8 cellular contexts compared by ENCODE assay signal in genomic region chr2:17539993-17540812, GRCh38. TPM values are rescaled to one million over a fixed set of nuclear protein-coding genes. Genes with fewer than 3 reads are reported as not detected.
A peak's percentile ranks its signal among the peaks of the same experiment; 100 is the strongest.
DNase-seq lines count a peak whose midpoint lies in the region; ATAC-seq and TF ChIP-seq lines count a peak whose summit lies in the region.

VSNL1 (plus strand) TSS chr2:17540696; CDS start chr2:17592075, 51,379 bp downstream.

- peaks cover 0 to 24% (median 6%) of the 10 kb centered on the region in 4 donors for H3K27me3 ChIP-seq in upper lobe of left lung

- POLR2A ChIA-PET in HEK293 (lab: Yijun Ruan, JAX) = interaction anchor here (1.4 kb wide), 1 partner anchor 22 kb away, joined by 5 read pairs; the partner anchor contains the start of gene RAD51AP2

- peak within 1 kb of the TSS; percentile 31 for H3K4me3 ChIP-seq in HEK293 (ENCODE audit: low read depth, low read length)
- peak within 1 kb of the TSS; percentile 56 for H3K4me3 ChIP-seq in epithelial cell of proximal tubule (ENCODE audit: low read depth, low read length)
- H3K4me3 ChIP-seq in mesodermal cell (ENCODE audit: extremely low read depth, insufficient read depth, low read length, poor library complexity, severe bottlenecking) = peak within 1 kb of the TSS; percentile 46
- H3K4me3 ChIP-seq in upper lobe of left lung = peak within 1 kb of the TSS; percentile 4 to 54 (median 43)

- no peak for TF ChIP-seq CTCF in HEK293 (tag by site-specific recombination; IDR thresholded peaks at IDR 0.05)
- TF ChIP-seq CTCF in epithelial cell of proximal tubule (conservative IDR thresholded peaks at IDR 0.05; ENCODE audit: low read depth, low read length) = no peak
- TF ChIP-seq CTCF in upper lobe of left lung (IDR thresholded peaks at IDR 0.05) = no peak

- ATAC-seq in upper lobe of left lung (ENCODE audit: low FRiP score in 2 of 2) (peak; percentile 81 to 87), HG03460 (IDR thresholded peaks at IDR 0.05; ENCODE audit: unreplicated experiment) (no peak), HG02938 (IDR thresholded peaks at IDR 0.05; ENCODE audit: unreplicated experiment) (no peak)

- TF ChIP-seq EP300 in upper lobe of left lung (IDR thresholded peaks at IDR 0.05) = no peak

- CTCF ChIA-PET in HEK293 (lab: Yijun Ruan, JAX) = no interaction called here

- no peak for TF ChIP-seq POLR2A in upper lobe of left lung (IDR thresholded peaks at IDR 0.05)

- peak; percentile 83 for DNase-seq in NCI-H82 treated with DMSO at 0.1 percent for 48 hours (lab: John Stamatoyannopoulos, UW; ENCODE audit: unreplicated experiment)
- DNase-seq in epithelial cell of proximal tubule (ENCODE audit: low read depth) = peak; percentile 20
- DNase-seq in upper lobe of left lung = peak; percentile 43 to 88
- no peak for DNase-seq in AML-193 (lab: John Stamatoyannopoulos, UW)

- H3K36me3 ChIP-seq in HEK293 (ENCODE audit: control insufficient read depth in 2 of 2, insufficient read depth in 1 of 2, low read length in 2 of 2) = no peaks in the 10 kb centered on the region
- H3K36me3 ChIP-seq in mesodermal cell (ENCODE audit: control insufficient read depth, insufficient read depth, low read length) = no peaks in the 10 kb centered on the region
- no peaks in the 10 kb centered on the region for H3K36me3 ChIP-seq in upper lobe of left lung

- no peaks in the 10 kb centered on the region for H3K9me3 ChIP-seq in HEK293 (ENCODE audit: control insufficient read depth, insufficient read depth, low read depth, low read length)
- H3K9me3 ChIP-seq in mesodermal cell (ENCODE audit: control insufficient read depth, low read length) = no peaks in the 10 kb centered on the region
- no peaks in the 10 kb centered on the region for H3K9me3 ChIP-seq in upper lobe of left lung

- H3K4me1 ChIP-seq in HEK293 (ENCODE audit: control insufficient read depth, insufficient read depth, low read length) (peaks cover 4% of the 10 kb centered on the region; the same call in 1 of the 2 replicates), mesodermal cell (ENCODE audit: control insufficient read depth, insufficient read depth, low read length, poor library complexity, severe bottlenecking) (peaks cover 22% of the 10 kb centered on the region), upper lobe of left lung (peaks cover 7 to 29% (median 18%) of the 10 kb centered on the region in 4 donors)

- H3K27ac ChIP-seq in HEK293 (ENCODE audit: extremely low read depth, low read depth, low read length) (no peak within 1 kb of the TSS; the same call in 1 of the 2 replicates), mesodermal cell (ENCODE audit: low read depth, low read length, severe bottlenecking) (peak within 1 kb of the TSS; percentile 55), upper lobe of left lung (peak within 1 kb of the TSS in 3 of 4 donors; percentile 35 to 70 (median 42))

- WGBS in mesodermal cell (ENCODE audit: insufficient coverage in 2 of 2), 2 experiments = 1 to 2% methylated on average over 19 to 41 of the region's 48 CpGs
- 1% methylated on average over 31 to 48 of the region's 48 CpGs for WGBS in upper lobe of left lung, 2 donors

TF ChIP-seq in HEK293, 187 proteins besides CTCF, POLR2A, EP300 and RAD21 (continues in another document):
- TF ChIP-seq BCL6B (tag by site-specific recombination; IDR thresholded peaks at IDR 0.05) (no peak), KLF9 (tag by site-specific recombination; IDR thresholded peaks at IDR 0.05; ENCODE audit: low read depth) (no peak), ZBTB17 (tag by site-specific recombination; IDR thresholded peaks at IDR 0.05) (peak; percentile 91), OSR2 (tag by site-specific recombination; IDR thresholded peaks at IDR 0.05) (peak; percentile 55), ZBTB11 (tag by site-specific recombination; conservative IDR thresholded peaks at IDR 0.05; ENCODE audit: low read depth) (0 out of 2 replicates have a peak, but pooled peaks have one; percentile 28), ZNF121 (tag by site-specific recombination; IDR thresholded peaks at IDR 0.05) (no peak), PATZ1 (tag by site-specific recombination; IDR thresholded peaks at IDR 0.05) (peak; percentile 86), ZNF302 (tag by site-specific recombination; IDR thresholded peaks at IDR 0.05; ENCODE audit: low read depth) (no peak), ZNF140 (tag by site-specific recombination; IDR thresholded peaks at IDR 0.05) (no peak), ZBTB10 (tag by site-specific recombination; IDR thresholded peaks at IDR 0.05) (no peak), ZNF341 (tag by site-specific recombination; IDR thresholded peaks at IDR 0.05; ENCODE audit: low read depth) (peak; percentile 66), FEZF1 (tag by site-specific recombination; IDR thresholded peaks at IDR 0.05) (no peak), ZNF549 (tag by site-specific recombination; IDR thresholded peaks at IDR 0.05) (no peak)

RNA-seq across cellular contexts. Expression of gene VSNL1, which starts in this region (rescaled TPM):
- total RNA-seq in epithelial cell of proximal tubule (not detected in 2 replicates), upper lobe of left lung (1 to 10 TPM in 1 of 6 donors, under 1 TPM in 2, not detected in 3; 0.33 to 1.2 (median 0.94) TPM)
- polyA plus RNA-seq in mesodermal cell (2013, experiment 1 of 2) = 1.3 TPM
- 0.86 TPM for polyA plus RNA-seq in mesodermal cell (2013, experiment 2 of 2)

Comparison
In these comparisons a context has a peak if more than half of its experiments do, and no peak if none do; other contexts are left out.
1. Peak in DNase-seq and H3K4me3 ChIP-seq in epithelial cell of proximal tubule; RNA of the gene not detected or under 1 TPM.
2. DNase-seq: peak in NCI-H82 treated with DMSO at 0.1 percent for 48 hours (single experiment) and upper lobe of left lung (2 of 2); none in AML-193 (0 of 2).
3. ATAC-seq: peak in upper lobe of left lung (2 of 2); none in HG03460 (single experiment) and HG02938 (single experiment).
4. Peak in every context shown above with its lines, with median percentiles within 50 percentile points of each other: H3K4me3 ChIP-seq.